In the genomic region with DNA sequence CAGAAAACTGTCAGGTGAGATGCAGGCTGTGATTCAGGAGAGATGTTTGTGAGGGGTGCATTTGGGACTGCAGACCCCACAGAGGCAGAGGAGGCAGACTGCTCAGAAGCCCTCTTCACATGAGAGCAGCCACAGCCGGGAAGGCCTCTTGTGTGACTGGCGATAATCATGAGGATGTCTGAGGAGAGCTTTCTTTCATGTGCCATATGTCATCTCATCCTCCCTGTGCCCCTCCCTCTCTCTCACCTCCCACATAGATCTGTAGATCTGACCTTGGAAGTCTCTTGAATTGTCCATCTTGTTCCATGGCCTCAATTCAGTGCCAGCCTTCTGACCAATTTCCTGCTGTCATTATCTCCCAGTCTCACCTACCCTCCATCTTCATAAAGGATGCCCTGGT, we compare ENCODE assay signal across 1 cellular context.
TF ChIP-seq lines count a peak whose summit lies in the region.

No MANE protein-coding gene starts in this region.

TF ChIP-seq in H1, 55 proteins besides CTCF, POLR2A, EP300 and RAD21:
- TF ChIP-seq TBP (IDR thresholded peaks at IDR 0.05; ENCODE audit: low read depth, low read length), result no peak
- TF ChIP-seq RXRA (IDR thresholded peaks at IDR 0.05; ENCODE audit: insufficient read depth, low read depth, low read length), result no peak
- TF ChIP-seq, protein P1, sequence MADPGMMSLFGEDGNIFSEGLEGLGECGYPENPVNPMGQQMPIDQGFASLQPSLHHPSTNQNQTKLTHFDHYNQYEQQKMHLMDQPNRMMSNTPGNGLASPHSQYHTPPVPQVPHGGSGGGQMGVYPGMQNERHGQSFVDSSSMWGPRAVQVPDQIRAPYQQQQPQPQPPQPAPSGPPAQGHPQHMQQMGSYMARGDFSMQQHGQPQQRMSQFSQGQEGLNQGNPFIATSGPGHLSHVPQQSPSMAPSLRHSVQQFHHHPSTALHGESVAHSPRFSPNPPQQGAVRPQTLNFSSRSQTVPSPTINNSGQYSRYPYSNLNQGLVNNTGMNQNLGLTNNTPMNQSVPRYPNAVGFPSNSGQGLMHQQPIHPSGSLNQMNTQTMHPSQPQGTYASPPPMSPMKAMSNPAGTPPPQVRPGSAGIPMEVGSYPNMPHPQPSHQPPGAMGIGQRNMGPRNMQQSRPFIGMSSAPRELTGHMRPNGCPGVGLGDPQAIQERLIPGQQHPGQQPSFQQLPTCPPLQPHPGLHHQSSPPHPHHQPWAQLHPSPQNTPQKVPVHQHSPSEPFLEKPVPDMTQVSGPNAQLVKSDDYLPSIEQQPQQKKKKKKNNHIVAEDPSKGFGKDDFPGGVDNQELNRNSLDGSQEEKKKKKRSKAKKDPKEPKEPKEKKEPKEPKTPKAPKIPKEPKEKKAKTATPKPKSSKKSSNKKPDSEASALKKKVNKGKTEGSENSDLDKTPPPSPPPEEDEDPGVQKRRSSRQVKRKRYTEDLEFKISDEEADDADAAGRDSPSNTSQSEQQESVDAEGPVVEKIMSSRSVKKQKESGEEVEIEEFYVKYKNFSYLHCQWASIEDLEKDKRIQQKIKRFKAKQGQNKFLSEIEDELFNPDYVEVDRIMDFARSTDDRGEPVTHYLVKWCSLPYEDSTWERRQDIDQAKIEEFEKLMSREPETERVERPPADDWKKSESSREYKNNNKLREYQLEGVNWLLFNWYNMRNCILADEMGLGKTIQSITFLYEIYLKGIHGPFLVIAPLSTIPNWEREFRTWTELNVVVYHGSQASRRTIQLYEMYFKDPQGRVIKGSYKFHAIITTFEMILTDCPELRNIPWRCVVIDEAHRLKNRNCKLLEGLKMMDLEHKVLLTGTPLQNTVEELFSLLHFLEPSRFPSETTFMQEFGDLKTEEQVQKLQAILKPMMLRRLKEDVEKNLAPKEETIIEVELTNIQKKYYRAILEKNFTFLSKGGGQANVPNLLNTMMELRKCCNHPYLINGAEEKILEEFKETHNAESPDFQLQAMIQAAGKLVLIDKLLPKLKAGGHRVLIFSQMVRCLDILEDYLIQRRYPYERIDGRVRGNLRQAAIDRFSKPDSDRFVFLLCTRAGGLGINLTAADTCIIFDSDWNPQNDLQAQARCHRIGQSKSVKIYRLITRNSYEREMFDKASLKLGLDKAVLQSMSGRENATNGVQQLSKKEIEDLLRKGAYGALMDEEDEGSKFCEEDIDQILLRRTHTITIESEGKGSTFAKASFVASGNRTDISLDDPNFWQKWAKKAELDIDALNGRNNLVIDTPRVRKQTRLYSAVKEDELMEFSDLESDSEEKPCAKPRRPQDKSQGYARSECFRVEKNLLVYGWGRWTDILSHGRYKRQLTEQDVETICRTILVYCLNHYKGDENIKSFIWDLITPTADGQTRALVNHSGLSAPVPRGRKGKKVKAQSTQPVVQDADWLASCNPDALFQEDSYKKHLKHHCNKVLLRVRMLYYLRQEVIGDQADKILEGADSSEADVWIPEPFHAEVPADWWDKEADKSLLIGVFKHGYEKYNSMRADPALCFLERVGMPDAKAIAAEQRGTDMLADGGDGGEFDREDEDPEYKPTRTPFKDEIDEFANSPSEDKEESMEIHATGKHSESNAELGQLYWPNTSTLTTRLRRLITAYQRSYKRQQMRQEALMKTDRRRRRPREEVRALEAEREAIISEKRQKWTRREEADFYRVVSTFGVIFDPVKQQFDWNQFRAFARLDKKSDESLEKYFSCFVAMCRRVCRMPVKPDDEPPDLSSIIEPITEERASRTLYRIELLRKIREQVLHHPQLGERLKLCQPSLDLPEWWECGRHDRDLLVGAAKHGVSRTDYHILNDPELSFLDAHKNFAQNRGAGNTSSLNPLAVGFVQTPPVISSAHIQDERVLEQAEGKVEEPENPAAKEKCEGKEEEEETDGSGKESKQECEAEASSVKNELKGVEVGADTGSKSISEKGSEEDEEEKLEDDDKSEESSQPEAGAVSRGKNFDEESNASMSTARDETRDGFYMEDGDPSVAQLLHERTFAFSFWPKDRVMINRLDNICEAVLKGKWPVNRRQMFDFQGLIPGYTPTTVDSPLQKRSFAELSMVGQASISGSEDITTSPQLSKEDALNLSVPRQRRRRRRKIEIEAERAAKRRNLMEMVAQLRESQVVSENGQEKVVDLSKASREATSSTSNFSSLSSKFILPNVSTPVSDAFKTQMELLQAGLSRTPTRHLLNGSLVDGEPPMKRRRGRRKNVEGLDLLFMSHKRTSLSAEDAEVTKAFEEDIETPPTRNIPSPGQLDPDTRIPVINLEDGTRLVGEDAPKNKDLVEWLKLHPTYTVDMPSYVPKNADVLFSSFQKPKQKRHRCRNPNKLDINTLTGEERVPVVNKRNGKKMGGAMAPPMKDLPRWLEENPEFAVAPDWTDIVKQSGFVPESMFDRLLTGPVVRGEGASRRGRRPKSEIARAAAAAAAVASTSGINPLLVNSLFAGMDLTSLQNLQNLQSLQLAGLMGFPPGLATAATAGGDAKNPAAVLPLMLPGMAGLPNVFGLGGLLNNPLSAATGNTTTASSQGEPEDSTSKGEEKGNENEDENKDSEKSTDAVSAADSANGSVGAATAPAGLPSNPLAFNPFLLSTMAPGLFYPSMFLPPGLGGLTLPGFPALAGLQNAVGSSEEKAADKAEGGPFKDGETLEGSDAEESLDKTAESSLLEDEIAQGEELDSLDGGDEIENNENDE (IDR thresholded peaks at IDR 0.05; ENCODE audit: insufficient replicate concordance, low read length), result no peak
- no peak for TF ChIP-seq RBBP5 (IDR thresholded peaks at IDR 0.05; ENCODE audit: borderline replicate concordance, low read depth, low read length)
- TF ChIP-seq CEBPB (IDR thresholded peaks at IDR 0.05; ENCODE audit: low read depth, low read length), result no peak
- no peak for TF ChIP-seq PHF8 (conservative IDR thresholded peaks at IDR 0.05; ENCODE audit: low read depth, low read length)
- no peak for TF ChIP-seq TEAD4 (IDR thresholded peaks at IDR 0.05; ENCODE audit: low read depth, low read length)
- TF ChIP-seq NANOG (IDR thresholded peaks at IDR 0.05; ENCODE audit: insufficient read depth, low read depth, low read length, poor library complexity, severe bottlenecking), result no peak
- TF ChIP-seq POU5F1 (IDR thresholded peaks at IDR 0.05; ENCODE audit: low read depth, low read length), result no peak
- no peak for TF ChIP-seq CTBP2 (IDR thresholded peaks at IDR 0.05; ENCODE audit: borderline replicate concordance, insufficient read depth, insufficient read length, low read length)
- TF ChIP-seq, protein P2, sequence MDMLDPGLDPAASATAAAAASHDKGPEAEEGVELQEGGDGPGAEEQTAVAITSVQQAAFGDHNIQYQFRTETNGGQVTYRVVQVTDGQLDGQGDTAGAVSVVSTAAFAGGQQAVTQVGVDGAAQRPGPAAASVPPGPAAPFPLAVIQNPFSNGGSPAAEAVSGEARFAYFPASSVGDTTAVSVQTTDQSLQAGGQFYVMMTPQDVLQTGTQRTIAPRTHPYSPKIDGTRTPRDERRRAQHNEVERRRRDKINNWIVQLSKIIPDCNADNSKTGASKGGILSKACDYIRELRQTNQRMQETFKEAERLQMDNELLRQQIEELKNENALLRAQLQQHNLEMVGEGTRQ (IDR thresholded peaks at IDR 0.05; ENCODE audit: low read length), result no peak
- TF ChIP-seq GABPA (IDR thresholded peaks at IDR 0.05; ENCODE audit: borderline replicate concordance, insufficient read depth, low read length), result no peak
- TF ChIP-seq CHD2 (IDR thresholded peaks at IDR 0.05; ENCODE audit: low read length), result no peak
- no peak for TF ChIP-seq ZNF274 (IDR thresholded peaks at IDR 0.05; ENCODE audit: borderline replicate concordance, extremely low read depth, low read length)
- no peak for TF ChIP-seq CHD1 (IDR thresholded peaks at IDR 0.05; ENCODE audit: low read depth, low read length)
- no peak for TF ChIP-seq BRCA1 (IDR thresholded peaks at IDR 0.05; ENCODE audit: low read depth, low read length)
